Comparison of ENCODE assay signal across 1 cellular context in the genomic region with DNA sequence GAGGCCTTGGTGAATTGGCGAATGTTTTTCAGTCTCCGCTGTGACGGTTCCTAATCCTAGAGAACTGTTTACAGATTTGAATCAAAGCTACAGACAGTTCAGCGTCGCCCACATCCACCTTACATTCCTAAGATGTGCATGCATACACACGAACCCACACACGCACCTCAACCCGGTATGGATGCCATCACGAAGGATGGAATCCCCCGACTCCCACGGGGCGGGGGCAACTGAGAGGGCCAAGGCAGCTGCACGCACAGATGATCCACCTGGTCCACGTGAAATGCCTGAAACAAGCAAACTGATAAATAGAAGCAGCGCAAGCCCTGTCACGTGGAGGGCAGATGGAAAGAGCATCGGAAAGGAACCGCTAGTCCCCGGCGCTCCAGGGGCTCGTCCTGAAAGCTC.
TF ChIP-seq lines count a peak whose summit lies in the region.

No MANE protein-coding gene starts in this region.

TF ChIP-seq in GM12878, 131 proteins besides CTCF, POLR2A, EP300 and RAD21 (continued from another document and continues in another):
- TF ChIP-seq, protein P1, sequence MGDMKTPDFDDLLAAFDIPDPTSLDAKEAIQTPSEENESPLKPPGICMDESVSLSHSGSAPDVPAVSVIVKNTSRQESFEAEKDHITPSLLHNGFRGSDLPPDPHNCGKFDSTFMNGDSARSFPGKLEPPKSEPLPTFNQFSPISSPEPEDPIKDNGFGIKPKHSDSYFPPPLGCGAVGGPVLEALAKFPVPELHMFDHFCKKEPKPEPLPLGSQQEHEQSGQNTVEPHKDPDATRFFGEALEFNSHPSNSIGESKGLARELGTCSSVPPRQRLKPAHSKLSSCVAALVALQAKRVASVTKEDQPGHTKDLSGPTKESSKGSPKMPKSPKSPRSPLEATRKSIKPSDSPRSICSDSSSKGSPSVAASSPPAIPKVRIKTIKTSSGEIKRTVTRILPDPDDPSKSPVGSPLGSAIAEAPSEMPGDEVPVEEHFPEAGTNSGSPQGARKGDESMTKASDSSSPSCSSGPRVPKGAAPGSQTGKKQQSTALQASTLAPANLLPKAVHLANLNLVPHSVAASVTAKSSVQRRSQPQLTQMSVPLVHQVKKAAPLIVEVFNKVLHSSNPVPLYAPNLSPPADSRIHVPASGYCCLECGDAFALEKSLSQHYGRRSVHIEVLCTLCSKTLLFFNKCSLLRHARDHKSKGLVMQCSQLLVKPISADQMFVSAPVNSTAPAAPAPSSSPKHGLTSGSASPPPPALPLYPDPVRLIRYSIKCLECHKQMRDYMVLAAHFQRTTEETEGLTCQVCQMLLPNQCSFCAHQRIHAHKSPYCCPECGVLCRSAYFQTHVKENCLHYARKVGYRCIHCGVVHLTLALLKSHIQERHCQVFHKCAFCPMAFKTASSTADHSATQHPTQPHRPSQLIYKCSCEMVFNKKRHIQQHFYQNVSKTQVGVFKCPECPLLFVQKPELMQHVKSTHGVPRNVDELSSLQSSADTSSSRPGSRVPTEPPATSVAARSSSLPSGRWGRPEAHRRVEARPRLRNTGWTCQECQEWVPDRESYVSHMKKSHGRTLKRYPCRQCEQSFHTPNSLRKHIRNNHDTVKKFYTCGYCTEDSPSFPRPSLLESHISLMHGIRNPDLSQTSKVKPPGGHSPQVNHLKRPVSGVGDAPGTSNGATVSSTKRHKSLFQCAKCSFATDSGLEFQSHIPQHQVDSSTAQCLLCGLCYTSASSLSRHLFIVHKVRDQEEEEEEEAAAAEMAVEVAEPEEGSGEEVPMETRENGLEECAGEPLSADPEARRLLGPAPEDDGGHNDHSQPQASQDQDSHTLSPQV (IDR thresholded peaks at IDR 0.05) = no peak
- TF ChIP-seq BMI1 (IDR thresholded peaks at IDR 0.05; ENCODE audit: borderline replicate concordance) = no peak
- TF ChIP-seq BACH1 (IDR thresholded peaks at IDR 0.05; ENCODE audit: borderline replicate concordance) = no peak
- TF ChIP-seq POLR2AphosphoS2 (IDR thresholded peaks at IDR 0.05; ENCODE audit: low read depth, low read length) = no peak; the same call in 1 of the 2 replicates
- peak; percentile 69 for TF ChIP-seq SMAD1 (IDR thresholded peaks at IDR 0.05; ENCODE audit: low read depth, partially characterized antibody)
- TF ChIP-seq, protein P2, sequence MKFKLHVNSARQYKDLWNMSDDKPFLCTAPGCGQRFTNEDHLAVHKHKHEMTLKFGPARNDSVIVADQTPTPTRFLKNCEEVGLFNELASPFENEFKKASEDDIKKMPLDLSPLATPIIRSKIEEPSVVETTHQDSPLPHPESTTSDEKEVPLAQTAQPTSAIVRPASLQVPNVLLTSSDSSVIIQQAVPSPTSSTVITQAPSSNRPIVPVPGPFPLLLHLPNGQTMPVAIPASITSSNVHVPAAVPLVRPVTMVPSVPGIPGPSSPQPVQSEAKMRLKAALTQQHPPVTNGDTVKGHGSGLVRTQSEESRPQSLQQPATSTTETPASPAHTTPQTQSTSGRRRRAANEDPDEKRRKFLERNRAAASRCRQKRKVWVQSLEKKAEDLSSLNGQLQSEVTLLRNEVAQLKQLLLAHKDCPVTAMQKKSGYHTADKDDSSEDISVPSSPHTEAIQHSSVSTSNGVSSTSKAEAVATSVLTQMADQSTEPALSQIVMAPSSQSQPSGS (IDR thresholded peaks at IDR 0.05; ENCODE audit: low read length) = no peak
- TF ChIP-seq GATAD2B (conservative IDR thresholded peaks at IDR 0.05; ENCODE audit: low read depth) = no peak
- no peak for TF ChIP-seq TARDBP (IDR thresholded peaks at IDR 0.05; ENCODE audit: borderline replicate concordance)
- peak; percentile 33; the same call in 1 of the 2 replicates for TF ChIP-seq MTA2 (IDR thresholded peaks at IDR 0.05; ENCODE audit: low read depth)
- no peak for TF ChIP-seq ZNF622 (IDR thresholded peaks at IDR 0.05)
- TF ChIP-seq STAT3 (IDR thresholded peaks at IDR 0.05; ENCODE audit: low read depth, low read length) = no peak
- no peak for TF ChIP-seq ATF7 (IDR thresholded peaks at IDR 0.05; ENCODE audit: low read depth)
- TF ChIP-seq RBBP5 (conservative IDR thresholded peaks at IDR 0.05) = no peak
- TF ChIP-seq RCOR1 (conservative IDR thresholded peaks at IDR 0.05; ENCODE audit: low read depth, low read length) = no peak
- peak; percentile 73; the same call in 1 of the 2 replicates for TF ChIP-seq PAX5 (IDR thresholded peaks at IDR 0.05; ENCODE audit: borderline replicate concordance, low read depth, low read length)
- peak; percentile 43; the same call in 1 of the 2 replicates for TF ChIP-seq CREM (IDR thresholded peaks at IDR 0.05; ENCODE audit: low read depth)
- 0 out of 2 replicates have a peak, but pooled peaks have one; percentile 21 for TF ChIP-seq NFIC (IDR thresholded peaks at IDR 0.05; ENCODE audit: low read depth, low read length)
- TF ChIP-seq, protein P3, sequence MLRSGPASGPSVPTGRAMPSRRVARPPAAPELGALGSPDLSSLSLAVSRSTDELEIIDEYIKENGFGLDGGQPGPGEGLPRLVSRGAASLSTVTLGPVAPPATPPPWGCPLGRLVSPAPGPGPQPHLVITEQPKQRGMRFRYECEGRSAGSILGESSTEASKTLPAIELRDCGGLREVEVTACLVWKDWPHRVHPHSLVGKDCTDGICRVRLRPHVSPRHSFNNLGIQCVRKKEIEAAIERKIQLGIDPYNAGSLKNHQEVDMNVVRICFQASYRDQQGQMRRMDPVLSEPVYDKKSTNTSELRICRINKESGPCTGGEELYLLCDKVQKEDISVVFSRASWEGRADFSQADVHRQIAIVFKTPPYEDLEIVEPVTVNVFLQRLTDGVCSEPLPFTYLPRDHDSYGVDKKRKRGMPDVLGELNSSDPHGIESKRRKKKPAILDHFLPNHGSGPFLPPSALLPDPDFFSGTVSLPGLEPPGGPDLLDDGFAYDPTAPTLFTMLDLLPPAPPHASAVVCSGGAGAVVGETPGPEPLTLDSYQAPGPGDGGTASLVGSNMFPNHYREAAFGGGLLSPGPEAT (IDR thresholded peaks at IDR 0.05; ENCODE audit: low read depth) = peak; percentile 78; the same call in 1 of the 2 replicates
- TF ChIP-seq, protein P4, sequence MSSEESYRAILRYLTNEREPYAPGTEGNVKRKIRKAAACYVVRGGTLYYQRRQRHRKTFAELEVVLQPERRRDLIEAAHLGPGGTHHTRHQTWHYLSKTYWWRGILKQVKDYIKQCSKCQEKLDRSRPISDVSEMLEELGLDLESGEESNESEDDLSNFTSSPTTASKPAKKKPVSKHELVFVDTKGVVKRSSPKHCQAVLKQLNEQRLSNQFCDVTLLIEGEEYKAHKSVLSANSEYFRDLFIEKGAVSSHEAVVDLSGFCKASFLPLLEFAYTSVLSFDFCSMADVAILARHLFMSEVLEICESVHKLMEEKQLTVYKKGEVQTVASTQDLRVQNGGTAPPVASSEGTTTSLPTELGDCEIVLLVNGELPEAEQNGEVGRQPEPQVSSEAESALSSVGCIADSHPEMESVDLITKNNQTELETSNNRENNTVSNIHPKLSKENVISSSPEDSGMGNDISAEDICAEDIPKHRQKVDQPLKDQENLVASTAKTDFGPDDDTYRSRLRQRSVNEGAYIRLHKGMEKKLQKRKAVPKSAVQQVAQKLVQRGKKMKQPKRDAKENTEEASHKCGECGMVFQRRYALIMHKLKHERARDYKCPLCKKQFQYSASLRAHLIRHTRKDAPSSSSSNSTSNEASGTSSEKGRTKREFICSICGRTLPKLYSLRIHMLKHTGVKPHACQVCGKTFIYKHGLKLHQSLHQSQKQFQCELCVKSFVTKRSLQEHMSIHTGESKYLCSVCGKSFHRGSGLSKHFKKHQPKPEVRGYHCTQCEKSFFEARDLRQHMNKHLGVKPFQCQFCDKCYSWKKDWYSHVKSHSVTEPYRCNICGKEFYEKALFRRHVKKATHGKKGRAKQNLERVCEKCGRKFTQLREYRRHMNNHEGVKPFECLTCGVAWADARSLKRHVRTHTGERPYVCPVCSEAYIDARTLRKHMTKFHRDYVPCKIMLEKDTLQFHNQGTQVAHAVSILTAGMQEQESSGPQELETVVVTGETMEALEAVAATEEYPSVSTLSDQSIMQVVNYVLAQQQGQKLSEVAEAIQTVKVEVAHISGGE (CRISPR knock-in tag; IDR thresholded peaks at IDR 0.05) = no peak
- TF ChIP-seq ASH2L (IDR thresholded peaks at IDR 0.05; ENCODE audit: borderline replicate concordance, low read depth) = no peak
- no peak for TF ChIP-seq BRCA1 (IDR thresholded peaks at IDR 0.05; ENCODE audit: low read depth, low read length)
- TF ChIP-seq NFXL1 (IDR thresholded peaks at IDR 0.05; ENCODE audit: borderline replicate concordance) = no peak
- TF ChIP-seq PML (IDR thresholded peaks at IDR 0.05; ENCODE audit: low read length) = no peak; the same call in 1 of the 2 replicates
- TF ChIP-seq RFX5 (IDR thresholded peaks at IDR 0.05; ENCODE audit: low read depth, low read length) = no peak
- TF ChIP-seq CBX5 (IDR thresholded peaks at IDR 0.05; ENCODE audit: low read depth) = no peak
- TF ChIP-seq STAT1 (conservative IDR thresholded peaks at IDR 0.05) = no peak
- TF ChIP-seq FOXM1 (IDR thresholded peaks at IDR 0.05; ENCODE audit: low read depth, low read length) = no peak
- TF ChIP-seq EGR1 (IDR thresholded peaks at IDR 0.05; ENCODE audit: borderline replicate concordance in 1 of 2, low read depth in 2 of 2, low read length in 2 of 2) = peak in 1 of 2 experiments; percentile 31; a peak in 1 of 3 replicates
- TF ChIP-seq IKZF1 (conservative IDR thresholded peaks at IDR 0.05) = no peak
- TF ChIP-seq RELA (IDR thresholded peaks at IDR 0.05; ENCODE audit: borderline replicate concordance, partially characterized antibody) = peak; percentile 88
- TF ChIP-seq CBFB (IDR thresholded peaks at IDR 0.05; ENCODE audit: low read depth) = no peak
- no peak for TF ChIP-seq CBX3 (IDR thresholded peaks at IDR 0.05; ENCODE audit: borderline replicate concordance, low read depth)
- TF ChIP-seq, protein P5, sequence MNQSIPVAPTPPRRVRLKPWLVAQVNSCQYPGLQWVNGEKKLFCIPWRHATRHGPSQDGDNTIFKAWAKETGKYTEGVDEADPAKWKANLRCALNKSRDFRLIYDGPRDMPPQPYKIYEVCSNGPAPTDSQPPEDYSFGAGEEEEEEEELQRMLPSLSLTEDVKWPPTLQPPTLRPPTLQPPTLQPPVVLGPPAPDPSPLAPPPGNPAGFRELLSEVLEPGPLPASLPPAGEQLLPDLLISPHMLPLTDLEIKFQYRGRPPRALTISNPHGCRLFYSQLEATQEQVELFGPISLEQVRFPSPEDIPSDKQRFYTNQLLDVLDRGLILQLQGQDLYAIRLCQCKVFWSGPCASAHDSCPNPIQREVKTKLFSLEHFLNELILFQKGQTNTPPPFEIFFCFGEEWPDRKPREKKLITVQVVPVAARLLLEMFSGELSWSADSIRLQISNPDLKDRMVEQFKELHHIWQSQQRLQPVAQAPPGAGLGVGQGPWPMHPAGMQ (IDR thresholded peaks at IDR 0.05; ENCODE audit: borderline replicate concordance) = no peak
- TF ChIP-seq, protein P6, sequence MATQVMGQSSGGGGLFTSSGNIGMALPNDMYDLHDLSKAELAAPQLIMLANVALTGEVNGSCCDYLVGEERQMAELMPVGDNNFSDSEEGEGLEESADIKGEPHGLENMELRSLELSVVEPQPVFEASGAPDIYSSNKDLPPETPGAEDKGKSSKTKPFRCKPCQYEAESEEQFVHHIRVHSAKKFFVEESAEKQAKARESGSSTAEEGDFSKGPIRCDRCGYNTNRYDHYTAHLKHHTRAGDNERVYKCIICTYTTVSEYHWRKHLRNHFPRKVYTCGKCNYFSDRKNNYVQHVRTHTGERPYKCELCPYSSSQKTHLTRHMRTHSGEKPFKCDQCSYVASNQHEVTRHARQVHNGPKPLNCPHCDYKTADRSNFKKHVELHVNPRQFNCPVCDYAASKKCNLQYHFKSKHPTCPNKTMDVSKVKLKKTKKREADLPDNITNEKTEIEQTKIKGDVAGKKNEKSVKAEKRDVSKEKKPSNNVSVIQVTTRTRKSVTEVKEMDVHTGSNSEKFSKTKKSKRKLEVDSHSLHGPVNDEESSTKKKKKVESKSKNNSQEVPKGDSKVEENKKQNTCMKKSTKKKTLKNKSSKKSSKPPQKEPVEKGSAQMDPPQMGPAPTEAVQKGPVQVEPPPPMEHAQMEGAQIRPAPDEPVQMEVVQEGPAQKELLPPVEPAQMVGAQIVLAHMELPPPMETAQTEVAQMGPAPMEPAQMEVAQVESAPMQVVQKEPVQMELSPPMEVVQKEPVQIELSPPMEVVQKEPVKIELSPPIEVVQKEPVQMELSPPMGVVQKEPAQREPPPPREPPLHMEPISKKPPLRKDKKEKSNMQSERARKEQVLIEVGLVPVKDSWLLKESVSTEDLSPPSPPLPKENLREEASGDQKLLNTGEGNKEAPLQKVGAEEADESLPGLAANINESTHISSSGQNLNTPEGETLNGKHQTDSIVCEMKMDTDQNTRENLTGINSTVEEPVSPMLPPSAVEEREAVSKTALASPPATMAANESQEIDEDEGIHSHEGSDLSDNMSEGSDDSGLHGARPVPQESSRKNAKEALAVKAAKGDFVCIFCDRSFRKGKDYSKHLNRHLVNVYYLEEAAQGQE (IDR thresholded peaks at IDR 0.05; ENCODE audit: low read depth, low read length) = no peak
- no peak for TF ChIP-seq DPF2 (IDR thresholded peaks at IDR 0.05)
- TF ChIP-seq HCFC1 (IDR thresholded peaks at IDR 0.05; ENCODE audit: low read length) = no peak
- no peak for TF ChIP-seq ZNF384 (IDR thresholded peaks at IDR 0.05; ENCODE audit: borderline replicate concordance, low read depth, low read length)
- TF ChIP-seq NR2C2 (IDR thresholded peaks at IDR 0.05; ENCODE audit: borderline replicate concordance, control insufficient read depth, insufficient read length, low read depth) = no peak
- no peak for TF ChIP-seq MTA3 (IDR thresholded peaks at IDR 0.05; ENCODE audit: borderline replicate concordance, low read length)
- TF ChIP-seq TCF3 (IDR thresholded peaks at IDR 0.05; ENCODE audit: borderline replicate concordance, insufficient read depth, low read depth, low read length) = no peak
- no peak for TF ChIP-seq ETV6 (conservative IDR thresholded peaks at IDR 0.05 in 1 of 2, IDR thresholded peaks at IDR 0.05 in 1 of 2; ENCODE audit: borderline replicate concordance in 1 of 2, low read depth in 1 of 2)
- no peak for TF ChIP-seq ZNF274 (IDR thresholded peaks at IDR 0.05; ENCODE audit: insufficient read depth, insufficient read length)
- peak; percentile 25 for TF ChIP-seq SP1 (IDR thresholded peaks at IDR 0.05; ENCODE audit: low read depth, low read length)
- no peak for TF ChIP-seq EZH2 (IDR thresholded peaks at IDR 0.05; ENCODE audit: borderline replicate concordance, control insufficient read depth, low read depth, low read length)
- TF ChIP-seq, protein P7, sequence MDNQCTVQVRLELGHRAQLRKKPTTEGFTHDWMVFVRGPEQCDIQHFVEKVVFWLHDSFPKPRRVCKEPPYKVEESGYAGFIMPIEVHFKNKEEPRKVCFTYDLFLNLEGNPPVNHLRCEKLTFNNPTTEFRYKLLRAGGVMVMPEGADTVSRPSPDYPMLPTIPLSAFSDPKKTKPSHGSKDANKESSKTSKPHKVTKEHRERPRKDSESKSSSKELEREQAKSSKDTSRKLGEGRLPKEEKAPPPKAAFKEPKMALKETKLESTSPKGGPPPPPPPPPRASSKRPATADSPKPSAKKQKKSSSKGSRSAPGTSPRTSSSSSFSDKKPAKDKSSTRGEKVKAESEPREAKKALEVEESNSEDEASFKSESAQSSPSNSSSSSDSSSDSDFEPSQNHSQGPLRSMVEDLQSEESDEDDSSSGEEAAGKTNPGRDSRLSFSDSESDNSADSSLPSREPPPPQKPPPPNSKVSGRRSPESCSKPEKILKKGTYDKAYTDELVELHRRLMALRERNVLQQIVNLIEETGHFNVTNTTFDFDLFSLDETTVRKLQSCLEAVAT (IDR thresholded peaks at IDR 0.05) = peak; percentile 86
- TF ChIP-seq JUNB (IDR thresholded peaks at IDR 0.05) = no peak
- no peak for TF ChIP-seq TBL1XR1 (IDR thresholded peaks at IDR 0.05; ENCODE audit: low read depth, low read length)
- TF ChIP-seq NR2F1 (conservative IDR thresholded peaks at IDR 0.05) = no peak
- no peak; the same call in 1 of the 2 replicates for TF ChIP-seq EED (IDR thresholded peaks at IDR 0.05; ENCODE audit: low read depth)
- no peak for TF ChIP-seq RB1 (IDR thresholded peaks at IDR 0.05; ENCODE audit: borderline replicate concordance)
